Comparison of ENCODE assay signal across 11 cellular contexts in the genomic region with DNA sequence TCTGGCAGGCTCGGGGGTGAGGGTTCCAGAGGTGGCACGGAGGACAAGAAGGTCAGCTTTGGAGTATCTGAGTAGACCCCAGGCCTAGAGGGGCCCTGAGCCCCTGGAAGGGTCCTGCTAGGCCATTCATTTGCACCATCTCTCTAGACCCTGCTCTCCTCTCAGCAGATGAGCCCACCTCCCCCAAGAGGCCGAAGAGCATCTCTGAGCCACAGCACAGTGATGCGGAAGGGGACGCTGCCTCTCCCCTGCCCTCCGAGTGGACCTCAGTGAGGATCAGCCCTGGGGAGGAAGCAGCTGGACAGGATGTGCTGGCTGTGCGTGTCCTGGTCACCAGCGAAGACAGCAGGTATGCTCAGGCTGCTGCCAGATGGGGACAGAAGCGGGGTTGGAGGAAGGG.
"Had no signal": no experiment of that assay in that cellular context is flagged by ENCODE, and none has a peak within 500 bp of the region (broad histone marks: within the 10 kb centered on the region; RNA-seq: fewer than 3 reads in every experiment).

No MANE protein-coding gene starts in this region.

- H3K27me3 ChIP-seq: pancreas, tibial nerve, uterus had no signal

- H3K4me1 ChIP-seq: tibial nerve, uterus had no signal

- H3K9me3 ChIP-seq: pancreas, tibial nerve, uterus had no signal

- H3K4me3 ChIP-seq: pancreas, tibial nerve, uterus had no signal

- DNase-seq: activated CD4-positive, alpha-beta T cell treated with anti-CD3 and anti-CD28 coated beads, Interleukin-2, amount 10 ng/mL, durations not matched to agents 24 days and 14 days; amygdala; effector CD8-positive, alpha-beta T cell; foreskin fibroblast; stimulated activated CD4-positive, alpha-beta T cell treated with anti-CD3 and anti-CD28 coated beads, Interleukin-4, amount 100 ng/mL, for 1 hour; stimulated activated naive B cell treated with anti-CD40 and anti-IgM and Interleukin-4, amounts not matched to agents 10 μg/mL and 1 μg/mL and 100 μg/mL, for 72 hours; SW 1271 had no signal

- FAIRE-seq: pancreas, TTC549 had no signal

- H3K36me3 ChIP-seq: pancreas, tibial nerve, uterus had no signal

- H3K27ac ChIP-seq: pancreas, tibial nerve, uterus had no signal
